Comparison of ENCODE assay signal across 19 cellular contexts in the genomic region with DNA sequence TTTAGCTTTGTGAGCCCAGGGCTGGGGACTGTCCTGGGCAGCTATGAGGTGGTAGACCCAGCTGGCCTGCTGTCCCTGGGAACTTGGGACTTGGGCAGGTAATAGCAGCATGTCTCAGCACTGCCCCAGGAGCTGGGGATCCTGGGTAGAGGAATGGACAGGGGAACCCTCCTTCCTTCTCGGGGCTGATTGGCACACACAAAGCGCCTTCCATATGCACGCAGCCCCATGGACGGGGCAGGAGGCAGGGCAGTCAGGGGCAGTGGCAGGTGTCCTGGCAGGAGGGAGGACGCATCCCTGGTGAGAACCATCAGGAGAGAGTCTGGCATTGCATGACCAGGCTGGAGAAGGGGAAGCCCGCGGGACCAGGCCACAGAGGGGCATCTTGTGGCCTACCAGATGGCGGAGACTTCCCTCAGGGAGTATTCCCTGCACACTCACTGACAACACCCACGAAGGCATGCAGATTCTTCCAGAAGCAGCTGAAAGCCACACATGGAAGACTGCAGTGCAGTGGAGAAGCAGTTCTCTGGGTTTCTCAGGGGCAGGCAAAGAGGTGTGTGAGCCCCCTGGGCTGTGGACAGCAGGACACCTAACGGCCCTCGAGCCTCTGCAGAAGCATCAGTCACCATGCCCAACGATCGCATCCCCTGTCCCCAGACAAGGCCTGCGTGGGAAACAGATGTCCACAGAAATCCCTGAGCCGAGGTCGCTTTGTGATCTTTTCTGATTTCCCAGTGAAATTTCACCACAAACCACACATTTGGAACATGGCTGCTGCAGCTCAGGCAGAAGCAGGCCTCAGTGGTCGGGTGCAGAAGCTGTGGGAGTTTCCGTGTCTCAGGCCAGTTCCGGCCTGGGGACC. TPM values are rescaled to one million over a fixed set of nuclear protein-coding genes. Genes with fewer than 3 reads are reported as not detected.
DNase-seq lines count a peak whose midpoint lies in the region; ATAC-seq, FAIRE-seq and TF ChIP-seq lines count a peak whose summit lies in the region.
"Had no signal": no experiment of that assay in that cellular context is flagged by ENCODE, and none has a peak within 500 bp of the region (broad histone marks: within the 10 kb centered on the region; RNA-seq: fewer than 3 reads in every experiment).

No MANE protein-coding gene starts in this region.

- peaks cover 0 to 54% (median 13%) of the 10 kb centered on the region in 7 donors for H3K27me3 ChIP-seq in spleen (replicated peaks in 1 of 7)

- TF ChIP-seq CTCF in NB4 (IDR thresholded peaks at IDR 0.05; ENCODE audit: low read depth, low read length) (no peak), kidney (IDR thresholded peaks at IDR 0.05; ENCODE audit: borderline replicate concordance, extremely low read depth, insufficient read depth) (no peak), spleen (IDR thresholded peaks at IDR 0.05 in 8 of 11, conservative IDR thresholded peaks at IDR 0.05 in 3 of 11) (no peak), GM20000 (IDR thresholded peaks at IDR 0.05; ENCODE audit: extremely low read depth, missing control alignments) (no peak), GM13977 (IDR thresholded peaks at IDR 0.05; ENCODE audit: extremely low read depth, insufficient read depth, missing control alignments) (no peak)

- in situ Hi-C loops in GM13977 (cut with MboI; ENCODE audit: low pct_unique_long_range_greater_than_20kb, low sequenced_read_pairs, unreplicated experiment), result no loop called here

- H3K4me1 Mint-ChIP-seq in activated CD4-positive, alpha-beta T cell treated with anti-CD3 and anti-CD28 coated beads, Interleukin-2, amount 10 ng/mL, durations not matched to agents 24 days and 14 days, result peaks cover 16% of the 10 kb centered on the region
- H3K4me1 Mint-ChIP-seq in activated CD4-positive, alpha-beta T cell treated with anti-CD3 and anti-CD28 coated beads for 36 hours, result peaks cover 29% of the 10 kb centered on the region

- FAIRE-seq in kidney (lab: Jason Lieb, UNC), result no peak

- POLR2A ChIA-PET in activated CD4-positive, alpha-beta T cell treated with anti-CD3 and anti-CD28 coated beads for 36 hours (lab: Charles Lee), result no interaction called here

- WGBS in spleen, 5 donors, result 74 to 87% (median 77%) methylated on average over 15 to 19 of the region's 19 CpGs

- CTCF ChIA-PET in activated CD4-positive, alpha-beta T cell treated with anti-CD3 and anti-CD28 coated beads for 36 hours (lab: Charles Lee), result interaction anchor here (0.6 to 1.2 kb wide), 2 partner anchors 45 to 653 kb away, joined by 3 to 4 read pairs; no protein-coding TSS in a partner anchor

- H3K27me3 Mint-ChIP-seq in activated CD4-positive, alpha-beta T cell treated with anti-CD3 and anti-CD28 coated beads, Interleukin-2, amount 10 ng/mL, durations not matched to agents 24 days and 14 days, result peaks cover 26% of the 10 kb centered on the region
- peaks cover 12% of the 10 kb centered on the region for H3K27me3 Mint-ChIP-seq in activated CD4-positive, alpha-beta T cell treated with anti-CD3 and anti-CD28 coated beads for 36 hours

- H3K4me1 ChIP-seq in kidney (ENCODE audit: control insufficient read depth in 1 of 2, insufficient read depth in 1 of 2, low read depth in 1 of 2, low read length in 2 of 2) (peaks cover 0 to 22% of the 10 kb centered on the region in 2 donors), spleen (peaks cover 8 to 43% (median 26%) of the 10 kb centered on the region in 6 donors)

- TF ChIP-seq POLR2A in NB4 (IDR thresholded peaks at IDR 0.05; ENCODE audit: extremely low read depth, insufficient read length), result no peak
- no peak for TF ChIP-seq POLR2A in spleen (IDR thresholded peaks at IDR 0.05)

- H3K36me3 ChIP-seq in kidney (ENCODE audit: control insufficient read depth in 1 of 2, insufficient read depth in 2 of 2, low read length in 2 of 2) (no peaks in the 10 kb centered on the region), spleen (no peaks in the 10 kb centered on the region)
- H3K36me3 ChIP-seq: heart right ventricle had no signal

- intact Hi-C loops in activated CD4-positive, alpha-beta T cell treated with anti-CD3 and anti-CD28 coated beads, Interleukin-2, amount 10 ng/mL, durations not matched to agents 24 days and 14 days (cut with micrococcal nuclease), result no loop called here
- intact Hi-C loops in activated CD4-positive, alpha-beta T cell treated with anti-CD3 and anti-CD28 coated beads for 36 hours (cut with DNase I, micrococcal nuclease), result loop anchor here in 1 of 2 experiments (10.0 kb wide), 1 partner anchor 47 kb away; no protein-coding TSS in a partner anchor
- intact Hi-C loops in kidney (cut with DNase I), result no loop called here
- intact Hi-C loops in spleen (cut with DNase I; ENCODE audit: low total_unique reads), result no loop called here

- ATAC-seq in activated CD4-positive, alpha-beta T cell treated with anti-CD3 and anti-CD28 coated beads for 36 hours, result no peak
- ATAC-seq: heart right ventricle; stimulated activated naive CD8-positive, alpha-beta T cell treated with anti-CD3 and anti-CD28 coated beads, Interleukin-15, amount 100 ng/mL, for 72 hours; T-cell had no signal

- H3K4me3 ChIP-seq in NB4 (ENCODE audit: low read depth, low read length) (no peak overlapping the region), kidney (ENCODE audit: low read length in 2 of 2) (no peak overlapping the region), spleen (no peak overlapping the region)
- H3K4me3 ChIP-seq: heart right ventricle, skin epidermis had no signal

- H3K27ac ChIP-seq in kidney (ENCODE audit: low read depth in 2 of 2, low read length in 2 of 2) (no peak overlapping the region), spleen (no peak overlapping the region)
- H3K27ac ChIP-seq: heart right ventricle, skin epidermis had no signal

- H3K9me3 ChIP-seq in kidney (ENCODE audit: control insufficient read depth in 1 of 2, low read length in 2 of 2), result no peaks in the 10 kb centered on the region
- H3K9me3 ChIP-seq in spleen, result no peaks in the 10 kb centered on the region
- H3K9me3 ChIP-seq: Caco-2, heart right ventricle had no signal

- H3K27ac Mint-ChIP-seq in activated CD4-positive, alpha-beta T cell treated with anti-CD3 and anti-CD28 coated beads, Interleukin-2, amount 10 ng/mL, durations not matched to agents 24 days and 14 days, result no peak overlapping the region
- H3K27ac Mint-ChIP-seq in activated CD4-positive, alpha-beta T cell treated with anti-CD3 and anti-CD28 coated beads for 36 hours, result no peak overlapping the region
- H3K27ac Mint-ChIP-seq: activated naive CD4-positive, alpha-beta T cell treated with anti-CD3 and anti-CD28 coated beads, Interleukin-2, amount 50 U/mL, for 24 hours; IgD-negative memory B cell; stimulated activated naive CD8-positive, alpha-beta T cell treated with anti-CD3 and anti-CD28 coated beads, Interleukin-15, amount 100 ng/mL, for 72 hours; T-cell had no signal

- no peaks in the 10 kb centered on the region for H3K9me3 Mint-ChIP-seq in activated CD4-positive, alpha-beta T cell treated with anti-CD3 and anti-CD28 coated beads, Interleukin-2, amount 10 ng/mL, durations not matched to agents 24 days and 14 days
- H3K9me3 Mint-ChIP-seq in activated CD4-positive, alpha-beta T cell treated with anti-CD3 and anti-CD28 coated beads for 36 hours (ENCODE audit: low read depth), result no peaks in the 10 kb centered on the region
- H3K9me3 Mint-ChIP-seq: activated naive CD4-positive, alpha-beta T cell treated with anti-CD3 and anti-CD28 coated beads, Interleukin-2, amount 50 U/mL, for 24 hours; IgD-negative memory B cell; stimulated activated naive CD8-positive, alpha-beta T cell treated with anti-CD3 and anti-CD28 coated beads, Interleukin-15, amount 100 ng/mL, for 72 hours; T-cell had no signal

- peak; percentile 52 for DNase-seq in activated CD4-positive, alpha-beta T cell treated with anti-CD3 and anti-CD28 coated beads, Interleukin-2, amount 10 ng/mL, durations not matched to agents 24 days and 14 days
- no peak for DNase-seq in activated CD4-positive, alpha-beta T cell treated with anti-CD3 and anti-CD28 coated beads for 36 hours
- DNase-seq in NB4 (ENCODE audit: low read depth), result peak; percentile 83
- DNase-seq in kidney, result peak; percentile 39
- peak; percentile 55 for DNase-seq in spleen
- no peak for DNase-seq in GM20000 (ENCODE audit: low spot score)
- DNase-seq in GM13977 (ENCODE audit: low spot score), result no peak
- no peak for DNase-seq in NCI-H1092 (lab: John Stamatoyannopoulos, UW)
- DNase-seq: erythroblast, GDM1, NCI-H1436 treated with DMSO at 0.1 percent for 48 hours, NCI-H510A treated with DMSO at 0.1 percent for 48 hours had no signal

- H3K36me3 Mint-ChIP-seq in activated CD4-positive, alpha-beta T cell treated with anti-CD3 and anti-CD28 coated beads, Interleukin-2, amount 10 ng/mL, durations not matched to agents 24 days and 14 days (ENCODE audit: low read depth), result no peaks in the 10 kb centered on the region
- H3K36me3 Mint-ChIP-seq in activated CD4-positive, alpha-beta T cell treated with anti-CD3 and anti-CD28 coated beads for 36 hours (ENCODE audit: low read depth), result no peaks in the 10 kb centered on the region
- H3K36me3 Mint-ChIP-seq: activated naive CD4-positive, alpha-beta T cell treated with anti-CD3 and anti-CD28 coated beads, Interleukin-2, amount 50 U/mL, for 24 hours; IgD-negative memory B cell; T-cell had no signal

- H3K9ac ChIP-seq in kidney (ENCODE audit: low read length in 2 of 2), result no peak overlapping the region

- H3K4me3 Mint-ChIP-seq in activated CD4-positive, alpha-beta T cell treated with anti-CD3 and anti-CD28 coated beads, Interleukin-2, amount 10 ng/mL, durations not matched to agents 24 days and 14 days, result no peak overlapping the region
- H3K4me3 Mint-ChIP-seq in activated CD4-positive, alpha-beta T cell treated with anti-CD3 and anti-CD28 coated beads for 36 hours, result no peak overlapping the region
- H3K4me3 Mint-ChIP-seq: activated naive CD4-positive, alpha-beta T cell treated with anti-CD3 and anti-CD28 coated beads, Interleukin-2, amount 50 U/mL, for 24 hours; stimulated activated naive CD8-positive, alpha-beta T cell treated with anti-CD3 and anti-CD28 coated beads, Interleukin-15, amount 100 ng/mL, for 72 hours; T-cell had no signal

RNA-seq across cellular contexts. Expression of a gene that starts 7.0 kb away (rescaled TPM):
- 3.3 and 4.0 TPM in 2 replicates for total RNA-seq in activated CD4-positive, alpha-beta T cell treated with anti-CD3 and anti-CD28 coated beads, Interleukin-2, amount 10 ng/mL, durations not matched to agents 24 days and 14 days
- total RNA-seq in activated CD4-positive, alpha-beta T cell treated with anti-CD3 and anti-CD28 coated beads for 36 hours, result 1 to 10 TPM in 1 of 2 experiments, under 1 TPM in 1; 0.86 to 1.1 TPM
- total RNA-seq in kidney (14.1 TPM), spleen (10 to 100 TPM in 6 of 7 donors, 1 to 10 TPM in 1; 1.4 to 52.3 (median 17.9) TPM)
- polyA plus RNA-seq in kidney (ENCODE audit: insufficient read depth, low read depth, low replicate concordance) (7.9 TPM), spleen (10 to 100 TPM in 1 of 3 donors, 1 to 10 TPM in 2; 5.9 to 16.4 (median 7.0) TPM)
- polyA plus RNA-seq: IgD-negative memory B cell had no signal

Comparison
In these comparisons a context has a peak if more than half of its experiments do, and no peak if none do; other contexts are left out.
1. DNase-seq: peak in activated CD4-positive, alpha-beta T cell treated with anti-CD3 and anti-CD28 coated beads, Interleukin-2, amount 10 ng/mL, durations not matched to agents 24 days and 14 days (single experiment), NB4 (single experiment), kidney (single experiment) and spleen (single experiment); none in activated CD4-positive, alpha-beta T cell treated with anti-CD3 and anti-CD28 coated beads for 36 hours (single experiment), GM20000 (single experiment), GM13977 (single experiment) and NCI-H1092 (single experiment).